16 cellular contexts compared by ENCODE assay signal in the genomic region with DNA sequence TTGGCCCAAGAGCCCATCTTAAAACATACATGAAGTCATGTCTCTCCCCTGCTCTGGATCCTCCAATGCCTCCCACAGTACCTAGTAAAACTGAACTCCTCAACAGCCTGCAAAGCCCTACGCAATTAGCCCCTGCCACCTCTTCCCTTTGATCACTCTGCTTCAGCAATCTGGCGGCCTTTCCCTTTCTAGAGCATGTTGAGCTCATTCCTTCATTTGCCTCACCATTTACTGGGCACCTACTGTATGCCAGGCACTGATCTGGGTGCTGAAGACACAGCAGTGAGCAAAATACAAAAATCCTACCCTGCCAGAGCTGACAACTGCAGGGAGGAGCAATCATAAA. TPM values are rescaled to one million over a fixed set of nuclear protein-coding genes. Genes with fewer than 3 reads are reported as not detected.
A peak's percentile ranks its signal among the peaks of the same experiment; 100 is the strongest.
DNase-seq lines count a peak whose midpoint lies in the region; TF ChIP-seq lines count a peak whose summit lies in the region.
"Had no signal": no experiment of that assay in that cellular context is flagged by ENCODE, and none has a peak within 500 bp of the region (broad histone marks: within the 10 kb centered on the region; RNA-seq: fewer than 3 reads in every experiment).

No MANE protein-coding gene starts in this region.

- H3K9me3 ChIP-seq in breast epithelium, result no peaks in the 10 kb centered on the region
- H3K9me3 ChIP-seq in iPS-15b (ENCODE audit: control insufficient read depth, insufficient read depth, low read length), result no peaks in the 10 kb centered on the region
- H3K9me3 ChIP-seq in subcutaneous abdominal adipose tissue (ENCODE audit: control insufficient read depth in 5 of 5, low read length in 5 of 5), result no peaks in the 10 kb centered on the region
- H3K9me3 ChIP-seq in uterus, result no peaks in the 10 kb centered on the region
- H3K9me3 ChIP-seq: esophagus muscularis mucosa had no signal

- H3K27ac Mint-ChIP-seq in MCF 10A (ENCODE audit: low read depth, unreplicated experiment), result peak overlapping the region; percentile 35
- H3K27ac Mint-ChIP-seq in activated CD4-positive, alpha-beta memory T cell treated with anti-CD3 and anti-CD28 coated beads for 36 hours, result peak overlapping the region; percentile 9

- intact Hi-C loops in MCF 10A (cut with micrococcal nuclease) (no loop called here), breast epithelium (cut with DNase I; ENCODE audit: low total_unique reads) (no loop called here), uterus (cut with DNase I; ENCODE audit: low total_unique reads) (no loop called here)
- intact Hi-C loops in activated CD4-positive, alpha-beta memory T cell treated with anti-CD3 and anti-CD28 coated beads for 36 hours (cut with micrococcal nuclease), result no loop called here

- no peaks in the 10 kb centered on the region for H3K9me3 Mint-ChIP-seq in MCF 10A (ENCODE audit: unreplicated experiment)
- no peaks in the 10 kb centered on the region for H3K9me3 Mint-ChIP-seq in activated CD4-positive, alpha-beta memory T cell treated with anti-CD3 and anti-CD28 coated beads for 36 hours
- H3K9me3 Mint-ChIP-seq: IgD-negative memory B cell had no signal

- BruUV-seq in MCF 10A (replicated peaks; lab: Mats Ljungman, UMichigan), result TSS peak; percentile 11

- H3K4me1 Mint-ChIP-seq in MCF 10A (ENCODE audit: insufficient read depth, unreplicated experiment), result peaks cover 6% of the 10 kb centered on the region
- H3K4me1 Mint-ChIP-seq in activated CD4-positive, alpha-beta memory T cell treated with anti-CD3 and anti-CD28 coated beads for 36 hours (ENCODE audit: low read depth), result peaks cover 31% of the 10 kb centered on the region

- no peaks in the 10 kb centered on the region for H3K27me3 ChIP-seq in breast epithelium
- no peaks in the 10 kb centered on the region for H3K27me3 ChIP-seq in iPS-15b (ENCODE audit: control insufficient read depth, insufficient read depth, low read length)
- no peaks in the 10 kb centered on the region for H3K27me3 ChIP-seq in subcutaneous abdominal adipose tissue (ENCODE audit: control insufficient read depth in 5 of 5, insufficient read depth in 4 of 5, low read length in 5 of 5)
- H3K27me3 ChIP-seq in uterus, result no peaks in the 10 kb centered on the region
- H3K27me3 ChIP-seq: esophagus muscularis mucosa had no signal

- CTCF ChIA-PET in MCF 10A (lab: Yijun Ruan, JAX), result interaction anchor here (0.6 to 1.6 kb wide), 8 partner anchors 11 to 251 kb away, joined by 3 to 7 read pairs (median 3); no protein-coding TSS in a partner anchor
- CTCF ChIA-PET in activated CD4-positive, alpha-beta memory T cell treated with anti-CD3 and anti-CD28 coated beads for 36 hours (lab: Charles Lee), result interaction anchor here (0.8 to 1.5 kb wide), 4 partner anchors 8 to 199 kb away, joined by 3 to 4 read pairs (median 4); no protein-coding TSS in a partner anchor

- H3K36me3 ChIP-seq in breast epithelium, result no peaks in the 10 kb centered on the region
- peaks cover 10% of the 10 kb centered on the region for H3K36me3 ChIP-seq in iPS-15b (ENCODE audit: control insufficient read depth, insufficient read depth, low read length)
- peaks cover 0 to 26% (median 23%) of the 10 kb centered on the region in 5 donors for H3K36me3 ChIP-seq in subcutaneous abdominal adipose tissue (ENCODE audit: control insufficient read depth in 5 of 5, insufficient read depth in 5 of 5, low read length in 5 of 5)
- H3K36me3 ChIP-seq in uterus, result no peaks in the 10 kb centered on the region

- no peaks in the 10 kb centered on the region for H3K27me3 Mint-ChIP-seq in MCF 10A (ENCODE audit: insufficient read depth, unreplicated experiment)
- no peaks in the 10 kb centered on the region for H3K27me3 Mint-ChIP-seq in activated CD4-positive, alpha-beta memory T cell treated with anti-CD3 and anti-CD28 coated beads for 36 hours
- H3K27me3 Mint-ChIP-seq: IgD-negative memory B cell had no signal

- H3K27ac ChIP-seq in breast epithelium, result no peak overlapping the region
- H3K27ac ChIP-seq in subcutaneous abdominal adipose tissue (ENCODE audit: low read depth, low read length), result peak overlapping the region; percentile 1
- H3K27ac ChIP-seq in uterus, result no peak overlapping the region

- TF ChIP-seq POLR2A in breast epithelium (IDR thresholded peaks at IDR 0.05) (no peak), uterus (IDR thresholded peaks at IDR 0.05) (no peak)

- peaks cover 0 to 4% of the 10 kb centered on the region in 2 donors for H3K4me1 ChIP-seq in breast epithelium
- H3K4me1 ChIP-seq in iPS-15b (ENCODE audit: control insufficient read depth, insufficient read depth, low read length), result peaks cover 3% of the 10 kb centered on the region
- peaks cover 4 to 55% (median 49%) of the 10 kb centered on the region in 5 donors for H3K4me1 ChIP-seq in subcutaneous abdominal adipose tissue (ENCODE audit: control insufficient read depth in 5 of 5, insufficient read depth in 5 of 5, low read length in 5 of 5)
- peaks cover 0 to 10% of the 10 kb centered on the region in 2 donors for H3K4me1 ChIP-seq in uterus

- TF ChIP-seq CTCF in MCF 10A (IDR thresholded peaks at IDR 0.05; ENCODE audit: unreplicated experiment) (no peak), breast epithelium (IDR thresholded peaks at IDR 0.05) (no peak), uterus (IDR thresholded peaks at IDR 0.05) (no peak)

- peak overlapping the region; percentile 82 for H3K4me3 Mint-ChIP-seq in MCF 10A (ENCODE audit: unreplicated experiment)
- peak overlapping the region; percentile 55 for H3K4me3 Mint-ChIP-seq in activated CD4-positive, alpha-beta memory T cell treated with anti-CD3 and anti-CD28 coated beads for 36 hours

- peaks cover 61% of the 10 kb centered on the region for H3K36me3 Mint-ChIP-seq in MCF 10A (ENCODE audit: insufficient read depth, unreplicated experiment)
- peaks cover 26% of the 10 kb centered on the region for H3K36me3 Mint-ChIP-seq in activated CD4-positive, alpha-beta memory T cell treated with anti-CD3 and anti-CD28 coated beads for 36 hours

- H3K9ac ChIP-seq in iPS-15b (ENCODE audit: low read depth, low read length) (no peak overlapping the region), subcutaneous abdominal adipose tissue (ENCODE audit: low read length in 5 of 5) (no peak overlapping the region)

- no peak overlapping the region for H3K4me3 ChIP-seq in breast epithelium
- peak overlapping the region; percentile 32 for H3K4me3 ChIP-seq in iPS-15b (ENCODE audit: low read depth, low read length)
- no peak overlapping the region for H3K4me3 ChIP-seq in subcutaneous abdominal adipose tissue (ENCODE audit: low read depth in 1 of 5, low read length in 5 of 5)
- H3K4me3 ChIP-seq in uterus, result no peak overlapping the region

- POLR2A ChIA-PET in MCF 10A (lab: Yijun Ruan, JAX), result no interaction called here
- POLR2A ChIA-PET in activated CD4-positive, alpha-beta memory T cell treated with anti-CD3 and anti-CD28 coated beads for 36 hours (lab: Charles Lee), result interaction anchor here (0.5 to 1.1 kb wide), 2 partner anchors 54 to 67 kb away, joined by 3 to 4 read pairs; no protein-coding TSS in a partner anchor

- DNase-seq in MCF 10A (ENCODE audit: unreplicated experiment), result no peak
- DNase-seq in breast epithelium (ENCODE audit: low spot score in 2 of 2), result no peak
- DNase-seq in activated CD4-positive, alpha-beta memory T cell treated with anti-CD3 and anti-CD28 coated beads for 36 hours, result no peak
- DNase-seq in uterus, result no peak
- no peak for DNase-seq in HCEC 1CT
- DNase-seq in cerebellar cortex (ENCODE audit: low spot score), result no peak
- DNase-seq: cerebellar nuclear complex; GDM1; NCI-H1436; NCI-H526 treated with DMSO at 0.1 percent for 48 hours; SHP77 treated with DMSO at 0.1 percent for 48 hours; stimulated activated CD4-positive, alpha-beta T cell treated with anti-CD3 and anti-CD28 coated beads, Interleukin-2, amount 100 ng/mL, for 24 hours had no signal

RNA-seq across cellular contexts. Expression of a gene that starts 2.9 kb away (rescaled TPM):
- total RNA-seq in MCF 10A (2022) (46.1 and 48.5 TPM in 2 replicates), breast epithelium (10 to 100 TPM; 52.8 to 53.6 (median 53.6) TPM), uterus (100 to 1,000 TPM in 1 of 4 donors, 10 to 100 TPM in 3; 39.7 to 127 (median 56.8) TPM)
- total RNA-seq in activated CD4-positive, alpha-beta memory T cell treated with anti-CD3 and anti-CD28 coated beads for 36 hours, result 10 to 100 TPM; 68.0 to 71.0 TPM

RNA-seq across cellular contexts. Expression of a gene that starts 17.0 kb away (rescaled TPM):
- total RNA-seq in MCF 10A (2022) (not detected in 2 replicates), breast epithelium (1 to 10 TPM in 1 of 3 donors, under 1 TPM in 2; 0.16 to 1.2 (median 0.66) TPM), uterus (1 to 10 TPM in 2 of 4 donors, not detected in 2; 1.8 to 2.6 TPM)
- under 1 TPM; 0.12 to 0.40 TPM for total RNA-seq in activated CD4-positive, alpha-beta memory T cell treated with anti-CD3 and anti-CD28 coated beads for 36 hours
- total RNA-seq: esophagus muscularis mucosa had no signal

RNA-seq across cellular contexts. Expression of a gene that starts 43.5 kb away (rescaled TPM):
- total RNA-seq in MCF 10A (2022) (22.6 and 36.8 TPM in 2 replicates), breast epithelium (10 to 100 TPM; 13.1 to 18.0 (median 16.1) TPM), uterus (10 to 100 TPM in 2 of 4 donors, 1 to 10 TPM in 2; 4.4 to 22.1 (median 8.4) TPM)
- 10 to 100 TPM; 23.8 to 26.7 TPM for total RNA-seq in activated CD4-positive, alpha-beta memory T cell treated with anti-CD3 and anti-CD28 coated beads for 36 hours
